15 cellular contexts compared by ENCODE assay signal in genomic region chr13:77042566-77043177, GRCh38. TPM values are rescaled to one million over a fixed set of nuclear protein-coding genes. Genes with fewer than 3 reads are reported as not detected.
DNase-seq lines count a peak whose midpoint lies in the region; ATAC-seq and TF ChIP-seq lines count a peak whose summit lies in the region.
"Had no signal": no experiment of that assay in that cellular context is flagged by ENCODE, and none has a peak within 500 bp of the region (broad histone marks: within the 10 kb centered on the region; RNA-seq: fewer than 3 reads in every experiment).

No MANE protein-coding gene starts in this region.

- H3K27ac Mint-ChIP-seq in Caco-2 (ENCODE audit: unreplicated experiment) (peak overlapping the region; percentile 69), HFFc6 (0 out of 2 replicates have a peak overlapping the region, but pooled peaks have one; percentile 3)
- H3K27ac Mint-ChIP-seq: activated CD8-positive, alpha-beta memory T cell treated with anti-CD3 and anti-CD28 coated beads, Interleukin-2, amount 10 ng/mL, durations not matched to agents 7 days and 5 days; activated naive CD4-positive, alpha-beta T cell treated with anti-CD3 and anti-CD28 coated beads, Interleukin-2, amount 50 U/mL, for 72 hours had no signal

- H3K4me1 Mint-ChIP-seq in Caco-2 (ENCODE audit: low read depth, unreplicated experiment), result peaks cover 10% of the 10 kb centered on the region
- peaks cover 9% of the 10 kb centered on the region for H3K4me1 Mint-ChIP-seq in HFFc6 (ENCODE audit: low read depth)
- H3K4me1 Mint-ChIP-seq: activated CD8-positive, alpha-beta memory T cell treated with anti-CD3 and anti-CD28 coated beads, Interleukin-2, amount 10 ng/mL, durations not matched to agents 7 days and 5 days had no signal

- TF ChIP-seq CTCF in Caco-2 (IDR thresholded peaks at IDR 0.05; ENCODE audit: insufficient read depth in 1 of 2, low read depth in 1 of 2, low read length in 1 of 2, severe bottlenecking in 1 of 2, unreplicated experiment in 1 of 2) (no peak), HFFc6 (IDR thresholded peaks at IDR 0.05) (no peak), mucosa of descending colon (IDR thresholded peaks at IDR 0.05) (no peak)

- H3K27me3 ChIP-seq in Caco-2 (replicated peaks; ENCODE audit: control insufficient read depth, insufficient read depth, low read length), result no peaks in the 10 kb centered on the region
- H3K27me3 ChIP-seq: BLaER1 treated with 17β-estradiol and CSF1 and Interleukin-3, amounts not matched to agents 10 nM and 100 nM; transverse colon had no signal

- H3K36me3 ChIP-seq in Caco-2 (ENCODE audit: control insufficient read depth, insufficient read depth, low read length), result no peaks in the 10 kb centered on the region
- H3K36me3 ChIP-seq in mucosa of descending colon (ENCODE audit: low read depth), result no peaks in the 10 kb centered on the region
- H3K36me3 ChIP-seq: transverse colon had no signal

- peak; percentile 23 for ATAC-seq in mucosa of descending colon
- no peak for ATAC-seq in HG03175 (IDR thresholded peaks at IDR 0.05; ENCODE audit: unreplicated experiment)
- no peak for ATAC-seq in HG03521 (IDR thresholded peaks at IDR 0.05; ENCODE audit: unreplicated experiment)
- ATAC-seq in HG03139 (IDR thresholded peaks at IDR 0.05; ENCODE audit: unreplicated experiment), result no peak
- ATAC-seq: activated CD8-positive, alpha-beta memory T cell treated with anti-CD3 and anti-CD28 coated beads, Interleukin-2, amount 10 ng/mL, durations not matched to agents 7 days and 5 days; activated naive CD4-positive, alpha-beta T cell treated with anti-CD3 and anti-CD28 coated beads, Interleukin-2, amount 50 U/mL, for 72 hours had no signal

- H3K4me1 ChIP-seq in Caco-2 (peaks cover 4% of the 10 kb centered on the region; the same call in 1 of the 2 replicates), mucosa of descending colon (ENCODE audit: low read depth) (no peaks in the 10 kb centered on the region)
- H3K4me1 ChIP-seq: BLaER1 treated with 17β-estradiol and CSF1 and Interleukin-3, amounts not matched to agents 10 nM and 100 nM had no signal

- DNase-seq in Caco-2, result peak in 1 of 2 experiments; percentile 22
- DNase-seq in HFFc6, result no peak
- peak; percentile 68 for DNase-seq in amniotic epithelial cell (ENCODE audit: low read depth)
- DNase-seq in mucosa of descending colon, result no peak
- DNase-seq in H4 (ENCODE audit: low spot score), result no peak
- DNase-seq: activated CD8-positive, alpha-beta memory T cell treated with anti-CD3 and anti-CD28 coated beads, Interleukin-2, amount 10 ng/mL, durations not matched to agents 7 days and 5 days; DMS79 treated with DMSO at 0.1 percent for 48 hours; NCI-H1105 treated with DMSO at 0.1 percent for 48 hours; NCI-H2227 treated with DMSO at 0.1 percent for 48 hours; transverse colon had no signal

- CTCF ChIA-PET in Caco-2 (lab: Charles Lee), result interaction anchor here (0.7 to 1.3 kb wide), 2 partner anchors 12 to 50 kb away, joined by 3 to 4 read pairs; no protein-coding TSS in a partner anchor

- H3K9me3 Mint-ChIP-seq in Caco-2 (ENCODE audit: unreplicated experiment) (peaks cover 10% of the 10 kb centered on the region), HFFc6 (no peaks in the 10 kb centered on the region)
- H3K9me3 Mint-ChIP-seq: activated naive CD4-positive, alpha-beta T cell treated with anti-CD3 and anti-CD28 coated beads, Interleukin-2, amount 50 U/mL, for 72 hours had no signal

- POLR2A ChIA-PET in Caco-2 (lab: Charles Lee), result interaction anchor here (0.5 to 0.6 kb wide), 5 partner anchors 9 to 23 kb away, joined by 3 to 7 read pairs (median 3); no protein-coding TSS in a partner anchor

- intact Hi-C loops in Caco-2 (cut with micrococcal nuclease; ENCODE audit: unreplicated experiment) (loop anchor here (5.0 kb wide), 1 partner anchor 285 kb away; the partner anchor contains the start of gene MYCBP2), mucosa of descending colon (cut with DNase I, micrococcal nuclease) (no loop called here)

- H3K4me3 ChIP-seq in Caco-2 (ENCODE audit: low read depth, low read length) (no peak overlapping the region), mucosa of descending colon (no peak overlapping the region)
- H3K4me3 ChIP-seq: BLaER1 treated with 17β-estradiol and CSF1 and Interleukin-3, amounts not matched to agents 10 nM and 100 nM; transverse colon had no signal

- H3K9me3 ChIP-seq in Caco-2 (no peaks in the 10 kb centered on the region), mucosa of descending colon (no peaks in the 10 kb centered on the region)
- H3K9me3 ChIP-seq: BLaER1 treated with 17β-estradiol and CSF1 and Interleukin-3, amounts not matched to agents 10 nM and 100 nM; transverse colon had no signal

- H3K36me3 Mint-ChIP-seq in Caco-2 (ENCODE audit: insufficient read depth, unreplicated experiment), result peaks cover 3% of the 10 kb centered on the region
- peaks cover 10% of the 10 kb centered on the region for H3K36me3 Mint-ChIP-seq in HFFc6 (ENCODE audit: low read depth)

- H3K4me3 Mint-ChIP-seq in Caco-2 (ENCODE audit: unreplicated experiment) (no peak overlapping the region), HFFc6 (no peak overlapping the region)
- H3K4me3 Mint-ChIP-seq: activated CD8-positive, alpha-beta memory T cell treated with anti-CD3 and anti-CD28 coated beads, Interleukin-2, amount 10 ng/mL, durations not matched to agents 7 days and 5 days had no signal

- H3K27me3 Mint-ChIP-seq in Caco-2 (ENCODE audit: insufficient read depth, unreplicated experiment), result no peaks in the 10 kb centered on the region
- H3K27me3 Mint-ChIP-seq in HFFc6 (ENCODE audit: insufficient read depth), result no peaks in the 10 kb centered on the region
- H3K27me3 Mint-ChIP-seq: activated CD8-positive, alpha-beta memory T cell treated with anti-CD3 and anti-CD28 coated beads, Interleukin-2, amount 10 ng/mL, durations not matched to agents 7 days and 5 days had no signal

- BruUV-seq in Caco-2 (replicated peaks; lab: Mats Ljungman, UMichigan), result no TSS peak

RNA-seq across cellular contexts. Expression of gene FBXL3, which starts 15.7 kb away (rescaled TPM):
- total RNA-seq in Caco-2 (2022), result 26.0 and 31.8 TPM in 2 replicates
- total RNA-seq in HFFc6 (2021; fragmentation: NEBNext Ultra II Directional; extraction: Animal tissue kit (Norgen Biotek cat#: 25700)), result 10 to 100 TPM; 31.6 to 36.5 (median 34.8) TPM
- total RNA-seq in mucosa of descending colon, result 10 to 100 TPM; 40.5 to 57.1 (median 56.0) TPM
- total RNA-seq in H4 (2014; rRNA removed; shearing (Covaris generic)), result 12.2 and 20.0 TPM in 2 replicates

RNA-seq across cellular contexts. Expression of gene CLN5, which starts 50.8 kb away (rescaled TPM):
- total RNA-seq in Caco-2 (2022) (15.4 and 20.1 TPM in 2 replicates), mucosa of descending colon (10 to 100 TPM; 25.5 to 33.5 (median 26.3) TPM)
- 10 to 100 TPM; 28.4 to 35.1 (median 29.8) TPM for total RNA-seq in HFFc6 (2021; fragmentation: NEBNext Ultra II Directional; extraction: Animal tissue kit (Norgen Biotek cat#: 25700))
- total RNA-seq in H4 (2014; rRNA removed; shearing (Covaris generic)), result 21.3 and 27.4 TPM in 2 replicates
